ENCODE assay signal across 2 cellular contexts in genomic region chr11:10329356-10329755, GRCh38.
TF ChIP-seq lines count a peak whose summit lies in the region.

No MANE protein-coding gene starts in this region.

TF ChIP-seq in SK-N-SH, 30 proteins besides CTCF, POLR2A, EP300 and RAD21 (continued from another document):
- TF ChIP-seq ZBTB33 (IDR thresholded peaks at IDR 0.05; ENCODE audit: borderline replicate concordance, low read depth) (no peak), MXI1 (IDR thresholded peaks at IDR 0.05; ENCODE audit: low read depth, low read length) (no peak), USF2 (IDR thresholded peaks at IDR 0.05; ENCODE audit: borderline replicate concordance, low read depth, low read length) (no peak), MEF2A (IDR thresholded peaks at IDR 0.05; ENCODE audit: borderline replicate concordance, low read depth) (no peak), RXRA (IDR thresholded peaks at IDR 0.05; ENCODE audit: borderline replicate concordance, low read depth) (no peak), TCF12 (IDR thresholded peaks at IDR 0.05) (no peak), JUND (IDR thresholded peaks at IDR 0.05) (no peak), YY1 (IDR thresholded peaks at IDR 0.05; ENCODE audit: low read depth) (no peak), NFIC (IDR thresholded peaks at IDR 0.05; ENCODE audit: borderline replicate concordance) (no peak)

TF ChIP-seq in SK-N-SH treated with all-trans-retinoic acid at 6 μM for 48 hours, 23 proteins besides CTCF, POLR2A, EP300 and RAD21 (continued from another document):
- no peak for TF ChIP-seq PATZ1 (CRISPR knock-in tag; IDR thresholded peaks at IDR 0.05; ENCODE audit: borderline replicate concordance)
- TF ChIP-seq OSR1 (CRISPR knock-in tag; IDR thresholded peaks at IDR 0.05): no peak
- TF ChIP-seq ZNF8 (CRISPR knock-in tag; IDR thresholded peaks at IDR 0.05): no peak
- TF ChIP-seq CSRNP3 (CRISPR knock-in tag; IDR thresholded peaks at IDR 0.05): no peak
- no peak for TF ChIP-seq ISL1 (CRISPR knock-in tag; IDR thresholded peaks at IDR 0.05)
- TF ChIP-seq BACH2 (CRISPR knock-in tag; IDR thresholded peaks at IDR 0.05; ENCODE audit: borderline replicate concordance): no peak
- TF ChIP-seq SNAI2 (CRISPR knock-in tag; IDR thresholded peaks at IDR 0.05): no peak
- no peak for TF ChIP-seq GLIS3 (CRISPR knock-in tag; IDR thresholded peaks at IDR 0.05)
- TF ChIP-seq ESRRG (CRISPR knock-in tag; IDR thresholded peaks at IDR 0.05): no peak
